ENCODE assay signal across 1 cellular context in genomic region chr16:30394603-30395154, GRCh38.
TF ChIP-seq lines count a peak whose summit lies in the region.

No MANE protein-coding gene starts in this region.

TF ChIP-seq in K562, 482 proteins besides CTCF, POLR2A, EP300 and RAD21 (continues in another document):
- TF ChIP-seq DPF2 (IDR thresholded peaks at IDR 0.05) (peak; percentile 66; the same call in 1 of the 2 replicates), ARID1B (IDR thresholded peaks at IDR 0.05) (peak; percentile 48), ARHGAP35 (IDR thresholded peaks at IDR 0.05; ENCODE audit: partially characterized antibody) (no peak), SMAD1 (IDR thresholded peaks at IDR 0.05; ENCODE audit: low read depth, low read length, partially characterized antibody) (no peak), ZNF217 (CRISPR knock-in tag; IDR thresholded peaks at IDR 0.05) (no peak), HDAC3 (IDR thresholded peaks at IDR 0.05; ENCODE audit: borderline replicate concordance, partially characterized antibody) (no peak), ZNF143 (CRISPR knock-in tag; IDR thresholded peaks at IDR 0.05) (no peak), TEAD4 (IDR thresholded peaks at IDR 0.05; ENCODE audit: low read length) (no peak), TEAD4 (CRISPR knock-in tag; IDR thresholded peaks at IDR 0.05; ENCODE audit: borderline replicate concordance) (no peak), HMG20B (CRISPR knock-in tag; IDR thresholded peaks at IDR 0.05) (0 out of 2 replicates have a peak, but pooled peaks have one; percentile 52), PRMT5 (CRISPR knock-in tag; IDR thresholded peaks at IDR 0.05) (no peak), BCL6 (CRISPR knock-in tag; IDR thresholded peaks at IDR 0.05) (no peak), ZNF12 (CRISPR knock-in tag; IDR thresholded peaks at IDR 0.05) (no peak), ETV5 (CRISPR knock-in tag; IDR thresholded peaks at IDR 0.05; ENCODE audit: low read depth) (no peak), ERF (CRISPR knock-in tag; IDR thresholded peaks at IDR 0.05) (no peak), CBFA2T3 (IDR thresholded peaks at IDR 0.05) (peak; percentile 41), TBP (optimal IDR thresholded peaks at IDR 0.05; ENCODE audit: low read depth, low read length) (peak; percentile 51), ZFP30 (CRISPR knock-in tag; IDR thresholded peaks at IDR 0.05; ENCODE audit: borderline replicate concordance) (no peak), ATF2 (CRISPR knock-in tag; IDR thresholded peaks at IDR 0.05) (no peak), TCF7L2 (IDR thresholded peaks at IDR 0.05; ENCODE audit: low read depth, low read length) (no peak), ZNF507 (tag; conservative IDR thresholded peaks at IDR 0.05) (no peak), ZNF79 (CRISPR knock-in tag; IDR thresholded peaks at IDR 0.05; ENCODE audit: low read depth) (no peak), HDAC2 (IDR thresholded peaks at IDR 0.05) (no peak), SMAD2 (IDR thresholded peaks at IDR 0.05; ENCODE audit: low read depth, low read length) (no peak), ZNF212 (CRISPR knock-in tag; IDR thresholded peaks at IDR 0.05) (no peak), ATF7 (IDR thresholded peaks at IDR 0.05) (no peak), TRIM28 (IDR thresholded peaks at IDR 0.05) (no peak), TCF15 (CRISPR knock-in tag; IDR thresholded peaks at IDR 0.05) (no peak), NFE2 (IDR thresholded peaks at IDR 0.05; ENCODE audit: low read depth) (no peak), BRD4 (IDR thresholded peaks at IDR 0.05) (peak; percentile 41; the same call in 1 of the 2 replicates), MECOM (CRISPR knock-in tag; IDR thresholded peaks at IDR 0.05) (no peak), PPARD (CRISPR knock-in tag; IDR thresholded peaks at IDR 0.05) (no peak), ZNF175 (CRISPR knock-in tag; IDR thresholded peaks at IDR 0.05; ENCODE audit: low read depth) (no peak), CBFA2T2 (conservative IDR thresholded peaks at IDR 0.05) (no peak), SMARCA4 (IDR thresholded peaks at IDR 0.05) (peak; percentile 60; the same call in 1 of the 2 replicates), ILF3 (IDR thresholded peaks at IDR 0.05; ENCODE audit: borderline replicate concordance) (no peak), CLOCK (CRISPR knock-in tag; IDR thresholded peaks at IDR 0.05; ENCODE audit: borderline replicate concordance) (no peak), ESRRA (IDR thresholded peaks at IDR 0.05; ENCODE audit: borderline replicate concordance, low read depth) (no peak), ZEB2 (IDR thresholded peaks at IDR 0.05) (no peak), ZNF3 (CRISPR knock-in tag; IDR thresholded peaks at IDR 0.05) (no peak), RFX1 (IDR thresholded peaks at IDR 0.05) (no peak), PCBP2 (IDR thresholded peaks at IDR 0.05; ENCODE audit: low read depth, low read length, poor library complexity, severe bottlenecking) (no peak), ZNF24 (IDR thresholded peaks at IDR 0.05) (no peak), ZNF436 (CRISPR knock-in tag; IDR thresholded peaks at IDR 0.05) (no peak), KDM2B (CRISPR knock-in tag; IDR thresholded peaks at IDR 0.05) (no peak), CXXC5 (CRISPR knock-in tag; IDR thresholded peaks at IDR 0.05) (no peak; the same call in none of the 2 replicates), RAD51 (IDR thresholded peaks at IDR 0.05; ENCODE audit: borderline replicate concordance, low read depth) (no peak), KLF10 (CRISPR knock-in tag; IDR thresholded peaks at IDR 0.05) (no peak), ZNF197 (CRISPR knock-in tag; IDR thresholded peaks at IDR 0.05; ENCODE audit: low read depth) (no peak), TAF9B (IDR thresholded peaks at IDR 0.05; ENCODE audit: partially characterized antibody) (peak; percentile 39), SMARCE1 (IDR thresholded peaks at IDR 0.05) (0 out of 2 replicates have a peak, but pooled peaks have one; percentile 64), NEUROD1 (IDR thresholded peaks at IDR 0.05; ENCODE audit: borderline replicate concordance, low read depth, low read length, partially characterized antibody) (no peak), SETDB1 (IDR thresholded peaks at IDR 0.05; ENCODE audit: low read length) (no peak), SUPT5H (IDR thresholded peaks at IDR 0.05) (no peak), ELF2 (CRISPR knock-in tag; IDR thresholded peaks at IDR 0.05) (no peak), SNAPC5 (CRISPR knock-in tag; IDR thresholded peaks at IDR 0.05) (no peak), ZBTB43 (CRISPR knock-in tag; IDR thresholded peaks at IDR 0.05) (no peak), MYBL2 (IDR thresholded peaks at IDR 0.05; ENCODE audit: low read depth) (no peak), MYBL2 (CRISPR knock-in tag; IDR thresholded peaks at IDR 0.05; ENCODE audit: borderline replicate concordance) (no peak), WHSC1 (IDR thresholded peaks at IDR 0.05; ENCODE audit: low read length) (no peak), FIP1L1 (IDR thresholded peaks at IDR 0.05; ENCODE audit: low read depth, low read length, poor library complexity, severe bottlenecking) (no peak), RUNX1 (IDR thresholded peaks at IDR 0.05; ENCODE audit: low read depth) (no peak), ZNF431 (CRISPR knock-in tag; IDR thresholded peaks at IDR 0.05) (no peak), FOSL1 (tag; conservative IDR thresholded peaks at IDR 0.05) (0 out of 2 replicates have a peak, but pooled peaks have one; percentile 25), HNRNPK (IDR thresholded peaks at IDR 0.05; ENCODE audit: low read depth, low read length, poor library complexity, severe bottlenecking) (no peak), FOS (IDR thresholded peaks at IDR 0.05; ENCODE audit: extremely low read depth, insufficient read length) (no peak), DACH1 (IDR thresholded peaks at IDR 0.05; ENCODE audit: partially characterized antibody) (no peak), XRCC3 (IDR thresholded peaks at IDR 0.05) (no peak), ZBTB1 (CRISPR knock-in tag; IDR thresholded peaks at IDR 0.05; ENCODE audit: borderline replicate concordance, low read depth) (no peak), POLR3G (IDR thresholded peaks at IDR 0.05; ENCODE audit: extremely low read depth, insufficient read length, insufficient replicate concordance) (no peak), ARNT (IDR thresholded peaks at IDR 0.05) (peak in 1 of 2 experiments; percentile 46; a peak in 1 of 4 replicates), ZFPM2 (CRISPR knock-in tag; IDR thresholded peaks at IDR 0.05) (no peak), HNRNPLL (IDR thresholded peaks at IDR 0.05; ENCODE audit: low read depth, low read length, poor library complexity, severe bottlenecking) (peak; percentile 49), ZNF253 (CRISPR knock-in tag; conservative IDR thresholded peaks at IDR 0.05) (no peak)
- TF ChIP-seq, protein P1, sequence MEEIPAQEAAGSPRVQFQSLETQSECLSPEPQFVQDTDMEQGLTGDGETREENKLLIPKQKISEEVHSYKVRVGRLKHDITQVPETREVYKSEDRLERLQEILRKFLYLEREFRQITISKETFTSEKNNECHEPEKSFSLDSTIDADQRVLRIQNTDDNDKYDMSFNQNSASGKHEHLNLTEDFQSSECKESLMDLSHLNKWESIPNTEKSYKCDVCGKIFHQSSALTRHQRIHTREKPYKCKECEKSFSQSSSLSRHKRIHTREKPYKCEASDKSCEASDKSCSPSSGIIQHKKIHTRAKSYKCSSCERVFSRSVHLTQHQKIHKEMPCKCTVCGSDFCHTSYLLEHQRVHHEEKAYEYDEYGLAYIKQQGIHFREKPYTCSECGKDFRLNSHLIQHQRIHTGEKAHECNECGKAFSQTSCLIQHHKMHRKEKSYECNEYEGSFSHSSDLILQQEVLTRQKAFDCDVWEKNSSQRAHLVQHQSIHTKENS (CRISPR knock-in tag; IDR thresholded peaks at IDR 0.05) = no peak
- TF ChIP-seq, protein P2, sequence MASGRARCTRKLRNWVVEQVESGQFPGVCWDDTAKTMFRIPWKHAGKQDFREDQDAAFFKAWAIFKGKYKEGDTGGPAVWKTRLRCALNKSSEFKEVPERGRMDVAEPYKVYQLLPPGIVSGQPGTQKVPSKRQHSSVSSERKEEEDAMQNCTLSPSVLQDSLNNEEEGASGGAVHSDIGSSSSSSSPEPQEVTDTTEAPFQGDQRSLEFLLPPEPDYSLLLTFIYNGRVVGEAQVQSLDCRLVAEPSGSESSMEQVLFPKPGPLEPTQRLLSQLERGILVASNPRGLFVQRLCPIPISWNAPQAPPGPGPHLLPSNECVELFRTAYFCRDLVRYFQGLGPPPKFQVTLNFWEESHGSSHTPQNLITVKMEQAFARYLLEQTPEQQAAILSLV (tag; IDR thresholded peaks at IDR 0.05) = no peak
- TF ChIP-seq, protein P3, sequence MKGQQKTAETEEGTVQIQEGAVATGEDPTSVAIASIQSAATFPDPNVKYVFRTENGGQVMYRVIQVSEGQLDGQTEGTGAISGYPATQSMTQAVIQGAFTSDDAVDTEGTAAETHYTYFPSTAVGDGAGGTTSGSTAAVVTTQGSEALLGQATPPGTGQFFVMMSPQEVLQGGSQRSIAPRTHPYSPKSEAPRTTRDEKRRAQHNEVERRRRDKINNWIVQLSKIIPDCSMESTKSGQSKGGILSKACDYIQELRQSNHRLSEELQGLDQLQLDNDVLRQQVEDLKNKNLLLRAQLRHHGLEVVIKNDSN (CRISPR knock-in tag; IDR thresholded peaks at IDR 0.05) = no peak
- TF ChIP-seq, protein P4, sequence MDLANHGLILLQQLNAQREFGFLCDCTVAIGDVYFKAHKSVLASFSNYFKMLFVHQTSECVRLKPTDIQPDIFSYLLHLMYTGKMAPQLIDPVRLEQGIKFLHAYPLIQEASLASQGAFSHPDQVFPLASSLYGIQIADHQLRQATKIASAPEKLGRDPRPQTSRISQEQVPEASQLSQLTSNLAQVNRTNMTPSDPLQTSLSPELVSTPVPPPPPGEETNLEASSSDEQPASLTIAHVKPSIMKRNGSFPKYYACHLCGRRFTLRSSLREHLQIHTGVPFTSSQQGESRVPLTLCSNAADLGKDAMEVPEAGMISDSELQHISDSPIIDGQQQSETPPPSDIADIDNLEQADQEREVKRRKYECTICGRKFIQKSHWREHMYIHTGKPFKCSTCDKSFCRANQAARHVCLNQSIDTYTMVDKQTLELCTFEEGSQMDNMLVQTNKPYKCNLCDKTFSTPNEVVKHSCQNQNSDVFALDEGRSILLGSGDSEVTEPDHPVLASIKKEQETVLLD (IDR thresholded peaks at IDR 0.05) = peak; percentile 53; the same call in 1 of the 2 replicates
- TF ChIP-seq, protein P5, sequence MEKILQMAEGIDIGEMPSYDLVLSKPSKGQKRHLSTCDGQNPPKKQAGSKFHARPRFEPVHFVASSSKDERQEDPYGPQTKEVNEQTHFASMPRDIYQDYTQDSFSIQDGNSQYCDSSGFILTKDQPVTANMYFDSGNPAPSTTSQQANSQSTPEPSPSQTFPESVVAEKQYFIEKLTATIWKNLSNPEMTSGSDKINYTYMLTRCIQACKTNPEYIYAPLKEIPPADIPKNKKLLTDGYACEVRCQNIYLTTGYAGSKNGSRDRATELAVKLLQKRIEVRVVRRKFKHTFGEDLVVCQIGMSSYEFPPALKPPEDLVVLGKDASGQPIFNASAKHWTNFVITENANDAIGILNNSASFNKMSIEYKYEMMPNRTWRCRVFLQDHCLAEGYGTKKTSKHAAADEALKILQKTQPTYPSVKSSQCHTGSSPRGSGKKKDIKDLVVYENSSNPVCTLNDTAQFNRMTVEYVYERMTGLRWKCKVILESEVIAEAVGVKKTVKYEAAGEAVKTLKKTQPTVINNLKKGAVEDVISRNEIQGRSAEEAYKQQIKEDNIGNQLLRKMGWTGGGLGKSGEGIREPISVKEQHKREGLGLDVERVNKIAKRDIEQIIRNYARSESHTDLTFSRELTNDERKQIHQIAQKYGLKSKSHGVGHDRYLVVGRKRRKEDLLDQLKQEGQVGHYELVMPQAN (IDR thresholded peaks at IDR 0.05; ENCODE audit: borderline replicate concordance) = no peak
